9 cellular contexts compared by ENCODE assay signal in the genomic region with DNA sequence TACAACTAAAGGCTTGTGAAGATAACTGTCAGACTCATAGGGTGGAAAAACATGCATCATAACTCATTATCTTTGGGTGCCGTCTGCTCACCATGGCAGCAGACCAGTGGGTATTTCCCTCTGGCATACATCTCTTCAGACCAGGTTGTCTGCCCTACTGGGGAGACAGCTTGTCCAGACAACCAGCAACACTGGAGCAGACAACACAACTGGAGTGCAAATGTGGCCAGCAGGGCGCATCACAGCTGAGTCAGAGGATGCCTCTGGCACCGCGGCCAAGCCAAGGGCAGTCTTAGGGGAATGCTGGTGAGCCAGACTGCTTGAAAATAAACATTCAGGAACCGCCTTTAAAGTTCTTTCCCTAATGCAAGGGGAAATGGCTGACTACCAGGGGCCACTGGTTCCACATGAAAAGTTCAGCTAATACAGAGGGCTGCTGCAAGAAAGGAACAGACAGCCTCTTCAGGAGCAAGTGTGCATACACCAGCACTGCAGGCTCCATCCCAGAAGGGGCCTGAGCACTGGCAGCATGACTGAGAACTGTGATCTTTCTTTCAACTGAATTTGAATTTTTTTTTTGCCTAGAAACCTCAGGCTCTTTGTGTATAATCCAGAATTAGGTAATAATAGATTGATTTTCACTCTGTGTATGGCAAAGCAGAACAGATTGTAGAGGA.
A peak's percentile ranks its signal among the peaks of the same experiment; 100 is the strongest.
DNase-seq lines count a peak whose midpoint lies in the region; ATAC-seq and TF ChIP-seq lines count a peak whose summit lies in the region.
"Had no signal": no experiment of that assay in that cellular context is flagged by ENCODE, and none has a peak within 500 bp of the region (broad histone marks: within the 10 kb centered on the region; RNA-seq: fewer than 3 reads in every experiment).

No MANE protein-coding gene starts in this region.

- no peaks in the 10 kb centered on the region for H3K27me3 ChIP-seq in Peyer's patch

- DNase-seq in EL (peak; percentile 95), Peyer's patch (peak in 2 of 3 donors; percentile 46 to 57), fibroblast of the aortic adventitia (ENCODE audit: low read depth) (peak; percentile 94), renal cortical epithelial cell (ENCODE audit: low read depth) (peak; percentile 86), cerebellar cortex (ENCODE audit: low spot score) (no peak), NCI-H1092 treated with DMSO at 0.1 percent for 48 hours (lab: John Stamatoyannopoulos, UW) (no peak), NCI-H345 treated with DMSO at 0.1 percent for 48 hours (lab: John Stamatoyannopoulos, UW; ENCODE audit: unreplicated experiment) (no peak)
- DNase-seq: stimulated activated CD4-positive, alpha-beta T cell treated with anti-CD3 and anti-CD28 coated beads, Interleukin-4, amount 100 ng/mL, for 4 hours had no signal

- no peaks in the 10 kb centered on the region for H3K9me3 ChIP-seq in Peyer's patch

- peaks cover 0 to 6% (median 0%) of the 10 kb centered on the region in 3 donors for H3K36me3 ChIP-seq in Peyer's patch

- peak overlapping the region in 2 of 4 donors; percentile 9 to 30 for H3K27ac ChIP-seq in Peyer's patch

- H3K4me3 ChIP-seq in Peyer's patch (no peak overlapping the region), fibroblast of the aortic adventitia (ENCODE audit: low read depth, low read length) (no peak overlapping the region)

- H3K4me1 ChIP-seq in Peyer's patch = no peaks in the 10 kb centered on the region

- no peak for ATAC-seq in HG03135 (IDR thresholded peaks at IDR 0.05; ENCODE audit: unreplicated experiment)

- TF ChIP-seq CTCF in Peyer's patch (IDR thresholded peaks at IDR 0.05) (no peak), fibroblast of the aortic adventitia (IDR thresholded peaks at IDR 0.05; ENCODE audit: insufficient read depth, low read length) (peak; percentile 35)

- TF ChIP-seq POLR2A in Peyer's patch (IDR thresholded peaks at IDR 0.05) = no peak

Comparison
In these comparisons a context has a peak if more than half of its experiments do, and no peak if none do; other contexts are left out.
1. DNase-seq: peak in EL (single experiment), Peyer's patch (2 of 3), fibroblast of the aortic adventitia (single experiment) and renal cortical epithelial cell (single experiment); none in cerebellar cortex (single experiment), NCI-H1092 treated with DMSO at 0.1 percent for 48 hours (single experiment) and NCI-H345 treated with DMSO at 0.1 percent for 48 hours (single experiment).